ENCODE assay signal across 12 cellular contexts in the genomic region with DNA sequence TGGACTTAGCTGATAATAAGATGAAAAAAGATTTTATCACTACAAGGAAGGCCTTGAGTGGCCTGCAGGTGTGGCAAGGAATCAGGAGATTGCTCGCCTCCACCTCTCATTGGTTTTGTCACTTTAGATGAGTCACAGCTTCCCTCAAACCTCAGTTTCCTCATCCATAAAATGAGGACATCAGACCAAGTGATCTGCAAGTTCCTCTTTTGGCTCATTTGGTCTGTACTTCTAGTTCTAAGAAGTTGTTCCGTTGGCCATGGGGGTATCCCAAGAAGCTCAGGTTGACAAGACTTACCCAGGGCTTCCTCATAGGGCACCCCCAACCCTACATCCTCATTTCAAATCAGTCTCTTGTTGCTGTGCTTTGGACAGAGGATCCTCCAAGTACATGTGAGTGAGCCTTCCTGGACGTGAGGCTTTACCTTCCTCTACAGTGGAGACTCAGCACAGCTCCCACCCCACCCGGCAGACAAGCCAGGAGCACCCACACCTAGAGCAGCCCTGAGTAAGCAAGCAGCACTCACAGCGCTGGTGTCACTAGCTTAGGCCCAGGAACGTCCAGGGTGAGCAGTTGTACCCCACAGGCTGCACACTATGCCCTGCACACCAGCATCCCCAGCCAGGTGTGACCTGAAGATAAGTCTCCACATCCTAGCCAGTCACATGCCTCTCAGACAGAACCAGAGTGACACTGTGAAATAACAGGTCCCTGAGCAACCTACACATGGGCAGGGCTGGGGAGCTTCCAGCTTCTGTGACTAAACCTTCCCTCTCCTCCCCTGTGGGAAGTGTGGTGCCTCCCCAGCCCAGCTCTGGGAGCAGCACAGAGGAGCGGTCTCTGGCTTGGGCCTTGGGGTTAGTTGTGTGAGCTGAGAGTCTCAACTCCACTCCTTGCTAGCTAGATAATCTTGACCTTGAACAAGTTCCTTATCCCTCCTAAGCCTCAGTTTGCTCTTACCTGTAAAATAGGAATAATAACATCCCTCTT.
DNase-seq lines count a peak whose midpoint lies in the region; ATAC-seq and TF ChIP-seq lines count a peak whose summit lies in the region.
"Had no signal": no experiment of that assay in that cellular context is flagged by ENCODE, and none has a peak within 500 bp of the region (broad histone marks: within the 10 kb centered on the region; RNA-seq: fewer than 3 reads in every experiment).

No MANE protein-coding gene starts in this region.

- peaks cover 48% of the 10 kb centered on the region for H3K4me1 ChIP-seq in PC-3 (ENCODE audit: insufficient read depth, low read length)

- POLR2A ChIA-PET in activated CD4-positive, alpha-beta T cell treated with anti-CD3 and anti-CD28 coated beads for 36 hours (lab: Charles Lee), result interaction anchor here (0.7 to 1.0 kb wide), 2 partner anchors 17 to 19 kb away, joined by 3 read pairs; no protein-coding TSS in a partner anchor
- POLR2A ChIA-PET in PC-3 (lab: Charles Lee; ENCODE audit: unreplicated experiment) (no interaction called here), MCF 10A (lab: Yijun Ruan, JAX) (interaction anchor here (0.6 to 1.0 kb wide), 2 partner anchors 10 to 1262 kb away, joined by 3 read pairs; no protein-coding TSS in a partner anchor)

- H3K79me2 ChIP-seq in PC-3 (ENCODE audit: low read length), result no peaks in the 10 kb centered on the region

- peak overlapping the region; percentile 99 for H3K27ac ChIP-seq in PC-3 (ENCODE audit: low read length)
- no peak overlapping the region for H3K27ac ChIP-seq in coronary artery
- H3K27ac ChIP-seq: right atrium auricular region had no signal

- BruUV-seq in PC-3 (replicated peaks; lab: Mats Ljungman, UMichigan) (no TSS peak), MCF 10A (replicated peaks; lab: Mats Ljungman, UMichigan) (no TSS peak)

- peaks cover 25% of the 10 kb centered on the region for H3K9me3 Mint-ChIP-seq in activated CD4-positive, alpha-beta T cell treated with anti-CD3 and anti-CD28 coated beads for 36 hours (ENCODE audit: low read depth)
- H3K9me3 Mint-ChIP-seq in MCF 10A (ENCODE audit: unreplicated experiment), result no peaks in the 10 kb centered on the region

- H4K20me1 ChIP-seq in PC-3 (ENCODE audit: low read length), result no peaks in the 10 kb centered on the region

- H2AFZ ChIP-seq in PC-3 (ENCODE audit: low read length), result no peak overlapping the region

- H3K4me2 ChIP-seq in PC-3 (ENCODE audit: low read length), result peak overlapping the region; percentile 81

- no peak for DNase-seq in activated CD4-positive, alpha-beta T cell treated with anti-CD3 and anti-CD28 coated beads for 36 hours
- no peak for DNase-seq in activated CD4-positive, alpha-beta T cell treated with anti-CD3 and anti-CD28 coated beads, Interleukin-2, amount 50 U/mL, for 4 hours
- DNase-seq in PC-3 (peak; percentile 26), coronary artery (ENCODE audit: low spot score) (no peak), renal cortical epithelial cell (ENCODE audit: low read depth) (peak; percentile 35), MCF 10A (ENCODE audit: unreplicated experiment) (no peak), NCI-H69 (lab: John Stamatoyannopoulos, UW) (no peak)
- DNase-seq: NCI-H1930, SHP77 treated with DMSO at 0.1 percent for 48 hours had no signal

- H3K9ac ChIP-seq in PC-3 (ENCODE audit: low read length), result peak overlapping the region; percentile 89

- H3K27me3 ChIP-seq in PC-3 (ENCODE audit: low read length), result no peaks in the 10 kb centered on the region
- H3K27me3 ChIP-seq: right atrium auricular region had no signal

- H3K9me3 ChIP-seq in PC-3 (ENCODE audit: low read length), result no peaks in the 10 kb centered on the region

- H3K36me3 ChIP-seq in PC-3 (ENCODE audit: low read depth, low read length), result no peaks in the 10 kb centered on the region; the same call in 1 of the 2 replicates
- H3K36me3 ChIP-seq: right atrium auricular region had no signal

- H3K27me3 Mint-ChIP-seq in activated CD4-positive, alpha-beta T cell treated with anti-CD3 and anti-CD28 coated beads for 36 hours, result no peaks in the 10 kb centered on the region
- no peaks in the 10 kb centered on the region for H3K27me3 Mint-ChIP-seq in MCF 10A (ENCODE audit: insufficient read depth, unreplicated experiment)

- CTCF ChIA-PET in activated CD4-positive, alpha-beta T cell treated with anti-CD3 and anti-CD28 coated beads for 36 hours (lab: Charles Lee), result interaction anchor here (0.6 to 1.8 kb wide), 6 partner anchors 10 to 48 kb away, joined by 3 to 8 read pairs (median 4); no protein-coding TSS in a partner anchor
- CTCF ChIA-PET in PC-3 (lab: Charles Lee), result interaction anchor here (0.7 kb wide), 1 partner anchor 86 kb away, joined by 4 read pairs; no protein-coding TSS in a partner anchor
- CTCF ChIA-PET in MCF 10A (lab: Yijun Ruan, JAX), result interaction anchor here (0.5 to 2.1 kb wide), 3 partner anchors 21 to 141 kb away, joined by 3 to 8 read pairs (median 4); no protein-coding TSS in a partner anchor

- peaks cover 6% of the 10 kb centered on the region for H3F3A ChIP-seq in PC-3 (ENCODE audit: low read length, unreplicated experiment)

- no peak for ATAC-seq in activated CD4-positive, alpha-beta T cell treated with anti-CD3 and anti-CD28 coated beads for 36 hours
- ATAC-seq in PC-3 (no peak), GM18867 (IDR thresholded peaks at IDR 0.05; ENCODE audit: unreplicated experiment) (no peak)
- ATAC-seq: left colon had no signal

- TF ChIP-seq CTCF in PC-3 (conservative IDR thresholded peaks at IDR 0.05; ENCODE audit: low read depth, low read length), result no peak
- no peak for TF ChIP-seq CTCF in coronary artery (IDR thresholded peaks at IDR 0.05)
- TF ChIP-seq CTCF in MCF 10A (IDR thresholded peaks at IDR 0.05; ENCODE audit: unreplicated experiment), result no peak

- peaks cover 56% of the 10 kb centered on the region for H3K4me1 Mint-ChIP-seq in activated CD4-positive, alpha-beta T cell treated with anti-CD3 and anti-CD28 coated beads for 36 hours
- H3K4me1 Mint-ChIP-seq in MCF 10A (ENCODE audit: insufficient read depth, unreplicated experiment), result peaks cover 35% of the 10 kb centered on the region

- H3K9me2 ChIP-seq in PC-3 (replicated peaks; ENCODE audit: low read length), result no peaks in the 10 kb centered on the region

- peak overlapping the region; percentile 69 for H3K27ac Mint-ChIP-seq in activated CD4-positive, alpha-beta T cell treated with anti-CD3 and anti-CD28 coated beads for 36 hours
- no peak overlapping the region for H3K27ac Mint-ChIP-seq in MCF 10A (ENCODE audit: low read depth, unreplicated experiment)

- H3K36me3 Mint-ChIP-seq in activated CD4-positive, alpha-beta T cell treated with anti-CD3 and anti-CD28 coated beads for 36 hours (ENCODE audit: low read depth), result peaks cover 18% of the 10 kb centered on the region
- H3K36me3 Mint-ChIP-seq in MCF 10A (ENCODE audit: insufficient read depth, unreplicated experiment), result no peaks in the 10 kb centered on the region

- H3K4me3 ChIP-seq in PC-3 (ENCODE audit: low read length) (no peak overlapping the region; the same call in 1 of the 2 replicates), coronary artery (peak overlapping the region; percentile 5)
- H3K4me3 ChIP-seq: right atrium auricular region had no signal

- intact Hi-C loops in activated CD4-positive, alpha-beta T cell treated with anti-CD3 and anti-CD28 coated beads for 36 hours (cut with DNase I, micrococcal nuclease), result loop anchor here (2.0 to 5.0 kb wide), 3 partner anchors 17 to 792 kb away; no protein-coding TSS in a partner anchor
- intact Hi-C loops in PC-3 (cut with micrococcal nuclease), result loop anchor here (2.0 to 5.0 kb wide), 4 partner anchors 35 to 917 kb away; a partner anchor contains a TSS
- intact Hi-C loops in MCF 10A (cut with micrococcal nuclease), result loop anchor here (5.0 kb wide), 1 partner anchor 412 kb away; a partner anchor contains a TSS

- H3K4me3 Mint-ChIP-seq in activated CD4-positive, alpha-beta T cell treated with anti-CD3 and anti-CD28 coated beads for 36 hours, result no peak overlapping the region
- no peak overlapping the region for H3K4me3 Mint-ChIP-seq in MCF 10A (ENCODE audit: unreplicated experiment)

Comparison
In these comparisons a context has a peak if more than half of its experiments do, and no peak if none do; other contexts are left out.
1. DNase-seq: peak in PC-3 (single experiment) and renal cortical epithelial cell (single experiment); none in activated CD4-positive, alpha-beta T cell treated with anti-CD3 and anti-CD28 coated beads for 36 hours (single experiment), activated CD4-positive, alpha-beta T cell treated with anti-CD3 and anti-CD28 coated beads, Interleukin-2, amount 50 U/mL, for 4 hours (0 of 2), coronary artery (single experiment), MCF 10A (single experiment) and NCI-H69 (single experiment).